In the genomic region with DNA sequence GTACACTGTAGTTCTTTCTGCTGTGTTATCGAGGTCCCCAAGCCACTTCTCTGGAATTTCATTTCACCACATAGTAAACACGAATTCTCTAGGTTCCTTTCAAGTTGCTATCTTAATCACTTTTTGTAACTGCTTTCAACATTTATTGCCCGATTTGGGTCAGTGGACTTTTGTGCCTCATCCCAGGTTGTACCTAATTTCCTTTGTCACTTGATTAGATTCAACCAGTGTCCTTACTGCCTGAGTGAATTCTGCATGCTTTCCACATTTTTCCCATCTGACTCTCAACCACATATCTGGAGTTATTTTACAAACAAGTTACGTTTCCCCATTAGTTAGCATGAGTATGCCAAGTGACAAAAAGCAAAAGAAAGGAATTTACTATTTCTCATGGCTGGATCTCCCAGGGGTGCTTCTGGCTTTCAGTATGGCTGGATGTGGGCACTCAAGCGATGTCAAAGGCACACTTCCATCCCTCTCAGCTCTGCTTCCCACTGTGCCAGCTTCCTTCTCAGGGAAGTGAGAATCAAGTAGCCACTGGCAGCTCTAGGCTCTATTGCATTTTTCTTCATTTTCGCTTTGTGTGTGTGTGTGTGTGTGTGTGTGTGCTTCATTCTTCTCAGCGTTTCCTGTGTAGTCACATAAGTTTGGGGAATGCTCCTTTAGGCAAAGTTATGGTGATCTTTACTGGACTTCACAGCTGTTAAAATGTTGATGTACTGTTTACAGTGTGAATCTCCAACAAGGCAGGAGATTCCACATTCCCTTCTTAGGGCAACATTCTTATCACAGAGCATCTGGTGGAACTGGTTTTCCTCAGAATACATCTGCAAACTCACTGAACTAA, we compare ENCODE assay signal across 1 cellular context.
TF ChIP-seq lines count a peak whose summit lies in the region.

No MANE protein-coding gene starts in this region.

TF ChIP-seq in Ishikawa, 13 proteins besides CTCF, POLR2A, EP300 and RAD21 (continued from another document):
- TF ChIP-seq EGR1 (IDR thresholded peaks at IDR 0.05) (no peak), CREB1 (IDR thresholded peaks at IDR 0.05; ENCODE audit: low read depth) (no peak), ZBTB7A (IDR thresholded peaks at IDR 0.05; ENCODE audit: low read depth) (no peak), TEAD4 (IDR thresholded peaks at IDR 0.05) (peak; percentile 80), TCF12 (IDR thresholded peaks at IDR 0.05; ENCODE audit: low read depth) (peak; percentile 94), FOXM1 (IDR thresholded peaks at IDR 0.05; ENCODE audit: borderline replicate concordance, low read depth) (peak; percentile 88; the same call in 1 of the 2 replicates)
